ENCODE assay signal across 1 cellular context in genomic region chr19:16619456-16619855, GRCh38.
TF ChIP-seq lines count a peak whose summit lies in the region.

No MANE protein-coding gene starts in this region.

TF ChIP-seq in HEK293, 187 proteins besides CTCF, POLR2A, EP300 and RAD21 (continued from another document):
- TF ChIP-seq ZNF280C (tag by site-specific recombination; IDR thresholded peaks at IDR 0.05) (no peak), EGR2 (tag by site-specific recombination; IDR thresholded peaks at IDR 0.05; ENCODE audit: low read depth) (peak; percentile 77), ZNF488 (tag by site-specific recombination; IDR thresholded peaks at IDR 0.05) (no peak), ZNF792 (tag by site-specific recombination; IDR thresholded peaks at IDR 0.05) (no peak), ZNF362 (tag by site-specific recombination; IDR thresholded peaks at IDR 0.05) (no peak), AEBP2 (tag by site-specific recombination; IDR thresholded peaks at IDR 0.05; ENCODE audit: borderline replicate concordance) (no peak), ZIC2 (tag by site-specific recombination; IDR thresholded peaks at IDR 0.05) (peak; percentile 52), ZNF514 (tag by site-specific recombination; IDR thresholded peaks at IDR 0.05) (no peak), KLF17 (tag by site-specific recombination; IDR thresholded peaks at IDR 0.05) (no peak)
